In the genomic region with DNA sequence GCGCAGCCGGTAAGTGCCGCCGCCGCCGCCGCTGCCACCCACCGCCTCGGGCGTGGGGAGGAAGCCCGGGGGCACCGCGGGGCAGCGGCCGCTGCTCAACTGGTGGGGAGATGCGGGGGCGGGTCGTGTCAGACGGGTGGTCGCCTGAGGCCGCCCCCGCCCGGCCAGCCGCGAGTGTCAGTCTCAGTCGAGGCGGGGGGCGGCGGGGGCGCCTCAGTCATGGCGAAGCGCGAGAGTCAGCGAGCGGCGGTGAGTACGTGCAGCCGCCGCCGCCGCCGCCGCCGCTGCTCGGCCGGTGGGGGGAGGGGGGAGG, we compare ENCODE assay signal across 9 cellular contexts.
DNase-seq lines count a peak whose midpoint lies in the region; ATAC-seq, FAIRE-seq and TF ChIP-seq lines count a peak whose summit lies in the region.
"Had no signal": no experiment of that assay in that cellular context is flagged by ENCODE, and none has a peak within 500 bp of the region (broad histone marks: within the 10 kb centered on the region; RNA-seq: fewer than 3 reads in every experiment).

No MANE protein-coding gene starts in this region.

- TF ChIP-seq EP300 in Ishikawa (IDR thresholded peaks at IDR 0.05; ENCODE audit: borderline replicate concordance): no peak

- peaks cover 4% of the 10 kb centered on the region for H3K36me3 Mint-ChIP-seq in activated CD4-positive, alpha-beta memory T cell treated with anti-CD3 and anti-CD28 coated beads, Interleukin-2, amount 10 ng/mL, durations not matched to agents 7 days and 5 days (ENCODE audit: low read depth)
- H3K36me3 Mint-ChIP-seq in activated CD4-positive, alpha-beta memory T cell treated with anti-CD3 and anti-CD28 coated beads for 36 hours: no peaks in the 10 kb centered on the region

- peaks cover 16% of the 10 kb centered on the region for H3K79me2 ChIP-seq in endothelial cell of umbilical vein (ENCODE audit: control insufficient read depth, insufficient read depth, low read length)

- peaks cover 21% of the 10 kb centered on the region for H3K4me1 Mint-ChIP-seq in activated CD4-positive, alpha-beta memory T cell treated with anti-CD3 and anti-CD28 coated beads, Interleukin-2, amount 10 ng/mL, durations not matched to agents 7 days and 5 days
- H3K4me1 Mint-ChIP-seq in activated CD4-positive, alpha-beta memory T cell treated with anti-CD3 and anti-CD28 coated beads for 36 hours (ENCODE audit: low read depth): peaks cover 7% of the 10 kb centered on the region

- POLR2A ChIA-PET in activated CD4-positive, alpha-beta memory T cell treated with anti-CD3 and anti-CD28 coated beads, Interleukin-2, amount 10 ng/mL, durations not matched to agents 7 days and 5 days (lab: Charles Lee): no interaction called here
- POLR2A ChIA-PET in activated CD4-positive, alpha-beta memory T cell treated with anti-CD3 and anti-CD28 coated beads for 36 hours (lab: Charles Lee): interaction anchor here (0.8 kb wide), 1 partner anchor 371 kb away, joined by 3 read pairs; no protein-coding TSS in a partner anchor
- POLR2A ChIA-PET in endothelial cell of umbilical vein (lab: Charles Lee): no interaction called here

- H3K9me1 ChIP-seq in endothelial cell of umbilical vein (replicated peaks; ENCODE audit: control insufficient read depth, extremely low read depth, insufficient read depth, low read length): no peaks in the 10 kb centered on the region

- H4K20me1 ChIP-seq in endothelial cell of umbilical vein (replicated peaks; ENCODE audit: control insufficient read depth, extremely low read depth, insufficient read depth, low read length): peaks cover 2% of the 10 kb centered on the region

- H2AFZ ChIP-seq in endothelial cell of umbilical vein (ENCODE audit: low read depth, low read length): peak overlapping the region; percentile 30

- dilution Hi-C loops in endothelial cell of umbilical vein (cut with MboI; ENCODE audit: extremely low pct_ligation_motif_present, low sequenced_read_pairs): no loop called here

- H3K27ac ChIP-seq in endothelial cell of umbilical vein (ENCODE audit: insufficient read depth, low read depth, low read length): peak overlapping the region; percentile 89

- no peaks in the 10 kb centered on the region for H3K36me3 ChIP-seq in endothelial cell of umbilical vein (ENCODE audit: control insufficient read depth in 2 of 2, extremely low read depth in 1 of 2, insufficient read depth in 2 of 2, low read length in 2 of 2)

- no peak for DNase-seq in activated CD4-positive, alpha-beta memory T cell treated with anti-CD3 and anti-CD28 coated beads, Interleukin-2, amount 10 ng/mL, durations not matched to agents 7 days and 5 days
- no peak for DNase-seq in activated CD4-positive, alpha-beta memory T cell treated with anti-CD3 and anti-CD28 coated beads for 36 hours
- DNase-seq in endothelial cell of umbilical vein (ENCODE audit: low read depth, low spot score): no peak
- DNase-seq in retinal pigment epithelial cell (ENCODE audit: low read depth): no peak
- DNase-seq in AML-193 (lab: John Stamatoyannopoulos, UW): no peak
- no peak for DNase-seq in DMS 273 (lab: John Stamatoyannopoulos, UW; ENCODE audit: unreplicated experiment)

- no peaks in the 10 kb centered on the region for H3K9me3 Mint-ChIP-seq in activated CD4-positive, alpha-beta memory T cell treated with anti-CD3 and anti-CD28 coated beads, Interleukin-2, amount 10 ng/mL, durations not matched to agents 7 days and 5 days
- H3K9me3 Mint-ChIP-seq in activated CD4-positive, alpha-beta memory T cell treated with anti-CD3 and anti-CD28 coated beads for 36 hours: no peaks in the 10 kb centered on the region

- peak overlapping the region; percentile 89 for H3K9ac ChIP-seq in endothelial cell of umbilical vein (replicated peaks; ENCODE audit: extremely low read depth, insufficient read depth, low read length)

- no peak for TF ChIP-seq RAD21 in Ishikawa (IDR thresholded peaks at IDR 0.05; ENCODE audit: low read depth)

- TF ChIP-seq CTCF in endothelial cell of umbilical vein (IDR thresholded peaks at IDR 0.05; ENCODE audit: extremely low read depth in 1 of 2, insufficient read depth in 1 of 2, low read depth in 1 of 2, low read length in 2 of 2) (no peak), retinal pigment epithelial cell (conservative IDR thresholded peaks at IDR 0.05; ENCODE audit: low read depth, low read length) (no peak)

- no peaks in the 10 kb centered on the region for H3K27me3 ChIP-seq in endothelial cell of umbilical vein (ENCODE audit: control insufficient read depth in 2 of 2, insufficient read depth in 2 of 2, low read length in 2 of 2)

- H3K27ac Mint-ChIP-seq in activated CD4-positive, alpha-beta memory T cell treated with anti-CD3 and anti-CD28 coated beads, Interleukin-2, amount 10 ng/mL, durations not matched to agents 7 days and 5 days: no peak overlapping the region
- no peak overlapping the region for H3K27ac Mint-ChIP-seq in activated CD4-positive, alpha-beta memory T cell treated with anti-CD3 and anti-CD28 coated beads for 36 hours

- peak overlapping the region; percentile 77 for H3K4me3 Mint-ChIP-seq in activated CD4-positive, alpha-beta memory T cell treated with anti-CD3 and anti-CD28 coated beads, Interleukin-2, amount 10 ng/mL, durations not matched to agents 7 days and 5 days
- no peak overlapping the region for H3K4me3 Mint-ChIP-seq in activated CD4-positive, alpha-beta memory T cell treated with anti-CD3 and anti-CD28 coated beads for 36 hours

- no TSS peak for BruUV-seq in endothelial cell of umbilical vein (replicated peaks; lab: Mats Ljungman, UMichigan)

- no peak for ATAC-seq in GM21786 (IDR thresholded peaks at IDR 0.05; ENCODE audit: unreplicated experiment)

- H3K4me3 ChIP-seq in endothelial cell of umbilical vein (replicated peaks in 1 of 3; ENCODE audit: insufficient read depth in 1 of 3, low read depth in 1 of 3, low read length in 3 of 3) (peak overlapping the region; percentile 46 to 92 (median 71)), retinal pigment epithelial cell (ENCODE audit: low read length) (peak overlapping the region; percentile 47)

- no peak for TF ChIP-seq POLR2A in endothelial cell of umbilical vein (IDR thresholded peaks at IDR 0.05; ENCODE audit: low read depth, low read length)

- no peak overlapping the region for H3K4me2 ChIP-seq in endothelial cell of umbilical vein (ENCODE audit: insufficient read depth, low read length)

- H3K27me3 Mint-ChIP-seq in activated CD4-positive, alpha-beta memory T cell treated with anti-CD3 and anti-CD28 coated beads, Interleukin-2, amount 10 ng/mL, durations not matched to agents 7 days and 5 days: no peaks in the 10 kb centered on the region
- H3K27me3 Mint-ChIP-seq in activated CD4-positive, alpha-beta memory T cell treated with anti-CD3 and anti-CD28 coated beads for 36 hours: no peaks in the 10 kb centered on the region

- peaks cover 18% of the 10 kb centered on the region for H3K4me1 ChIP-seq in endothelial cell of umbilical vein (ENCODE audit: control insufficient read depth, extremely low read depth, insufficient read depth, low read length)

- no peak for FAIRE-seq in endothelial cell of umbilical vein (lab: Jason Lieb, UNC)
- FAIRE-seq: colon had no signal

- intact Hi-C loops in activated CD4-positive, alpha-beta memory T cell treated with anti-CD3 and anti-CD28 coated beads for 36 hours (cut with micrococcal nuclease): loop anchor here (2.0 to 10.0 kb wide), 3 partner anchors 76 to 304 kb away; a partner anchor contains a TSS
- intact Hi-C loops in endothelial cell of umbilical vein (cut with micrococcal nuclease): loop anchor here (1.0 kb wide), 3 partner anchors 76 to 88 kb away; no protein-coding TSS in a partner anchor

- CTCF ChIA-PET in activated CD4-positive, alpha-beta memory T cell treated with anti-CD3 and anti-CD28 coated beads, Interleukin-2, amount 10 ng/mL, durations not matched to agents 7 days and 5 days (lab: Charles Lee): no interaction called here
- CTCF ChIA-PET in activated CD4-positive, alpha-beta memory T cell treated with anti-CD3 and anti-CD28 coated beads for 36 hours (lab: Charles Lee): no interaction called here
- CTCF ChIA-PET in endothelial cell of umbilical vein (lab: Charles Lee): interaction anchor here (2.2 kb wide), 1 partner anchor 32 kb away, joined by 8 read pairs; no protein-coding TSS in a partner anchor

- no peaks in the 10 kb centered on the region for H3K9me3 ChIP-seq in endothelial cell of umbilical vein (replicated peaks; ENCODE audit: control insufficient read depth, insufficient read depth, low read length)

TF ChIP-seq in Ishikawa, 13 proteins besides CTCF, POLR2A, EP300 and RAD21 (continues in another document):
- TF ChIP-seq YY1 (IDR thresholded peaks at IDR 0.05; ENCODE audit: low read depth) (no peak), EGR1 (IDR thresholded peaks at IDR 0.05) (0 out of 2 replicates have a peak, but pooled peaks have one; percentile 6)

TF ChIP-seq in endothelial cell of umbilical vein, 7 proteins besides CTCF, POLR2A, EP300 and RAD21:
- TF ChIP-seq POLR2AphosphoS5 (IDR thresholded peaks at IDR 0.05; ENCODE audit: insufficient read depth, low read depth, low read length) (no peak), FOS (IDR thresholded peaks at IDR 0.05; ENCODE audit: borderline replicate concordance, insufficient read depth, low read length) (no peak), JUN (IDR thresholded peaks at IDR 0.05; ENCODE audit: borderline replicate concordance, insufficient read depth, insufficient read length, low read depth) (no peak), MYC (IDR thresholded peaks at IDR 0.05; ENCODE audit: low read depth, low read length) (no peak)
- TF ChIP-seq, protein P1, sequence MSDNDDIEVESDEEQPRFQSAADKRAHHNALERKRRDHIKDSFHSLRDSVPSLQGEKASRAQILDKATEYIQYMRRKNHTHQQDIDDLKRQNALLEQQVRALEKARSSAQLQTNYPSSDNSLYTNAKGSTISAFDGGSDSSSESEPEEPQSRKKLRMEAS (IDR thresholded peaks at IDR 0.05; ENCODE audit: insufficient read depth, insufficient read length): no peak
